ENCODE assay signal across 2 cellular contexts in the genomic region with DNA sequence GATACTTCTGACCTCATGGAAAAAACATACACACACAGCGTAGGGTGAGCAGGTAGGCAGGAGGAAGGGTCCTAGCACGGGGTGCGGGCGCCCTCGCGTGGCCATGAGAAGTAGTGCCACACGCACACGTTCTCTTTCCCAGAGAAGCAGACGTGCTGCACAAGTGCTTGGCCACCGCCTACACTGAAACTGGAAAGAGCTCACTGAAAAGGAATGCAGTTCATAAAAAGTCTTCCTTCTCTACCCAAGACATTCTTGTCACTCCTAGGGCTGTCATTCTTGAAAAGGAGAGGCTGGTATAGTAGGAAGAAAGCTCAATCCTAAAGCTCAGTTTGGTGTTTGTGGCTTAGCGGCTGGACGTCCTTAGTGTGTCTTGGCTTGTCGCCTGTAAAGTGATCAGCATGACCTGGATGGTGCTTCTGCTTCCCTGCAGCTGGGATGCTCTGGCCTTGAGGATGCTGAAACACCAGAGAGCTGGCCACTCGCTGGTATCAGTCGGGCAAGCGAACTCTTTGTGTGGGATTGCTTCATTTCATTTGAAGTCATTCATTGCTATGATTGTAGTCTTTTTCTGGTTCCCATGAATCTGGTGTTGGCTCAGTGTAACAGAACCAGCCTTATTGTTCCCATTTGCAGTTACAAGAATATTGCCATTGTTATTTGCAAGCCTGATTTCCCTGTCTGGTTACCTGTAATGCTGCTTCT.
TF ChIP-seq lines count a peak whose summit lies in the region.

No MANE protein-coding gene starts in this region.

TF ChIP-seq in GM23338, 12 proteins besides CTCF, POLR2A, EP300 and RAD21 (continued from another document):
- peak; percentile 41 for TF ChIP-seq CREB1 (CRISPR knock-in tag; IDR thresholded peaks at IDR 0.05; ENCODE audit: low read depth)
- TF ChIP-seq, protein P1, sequence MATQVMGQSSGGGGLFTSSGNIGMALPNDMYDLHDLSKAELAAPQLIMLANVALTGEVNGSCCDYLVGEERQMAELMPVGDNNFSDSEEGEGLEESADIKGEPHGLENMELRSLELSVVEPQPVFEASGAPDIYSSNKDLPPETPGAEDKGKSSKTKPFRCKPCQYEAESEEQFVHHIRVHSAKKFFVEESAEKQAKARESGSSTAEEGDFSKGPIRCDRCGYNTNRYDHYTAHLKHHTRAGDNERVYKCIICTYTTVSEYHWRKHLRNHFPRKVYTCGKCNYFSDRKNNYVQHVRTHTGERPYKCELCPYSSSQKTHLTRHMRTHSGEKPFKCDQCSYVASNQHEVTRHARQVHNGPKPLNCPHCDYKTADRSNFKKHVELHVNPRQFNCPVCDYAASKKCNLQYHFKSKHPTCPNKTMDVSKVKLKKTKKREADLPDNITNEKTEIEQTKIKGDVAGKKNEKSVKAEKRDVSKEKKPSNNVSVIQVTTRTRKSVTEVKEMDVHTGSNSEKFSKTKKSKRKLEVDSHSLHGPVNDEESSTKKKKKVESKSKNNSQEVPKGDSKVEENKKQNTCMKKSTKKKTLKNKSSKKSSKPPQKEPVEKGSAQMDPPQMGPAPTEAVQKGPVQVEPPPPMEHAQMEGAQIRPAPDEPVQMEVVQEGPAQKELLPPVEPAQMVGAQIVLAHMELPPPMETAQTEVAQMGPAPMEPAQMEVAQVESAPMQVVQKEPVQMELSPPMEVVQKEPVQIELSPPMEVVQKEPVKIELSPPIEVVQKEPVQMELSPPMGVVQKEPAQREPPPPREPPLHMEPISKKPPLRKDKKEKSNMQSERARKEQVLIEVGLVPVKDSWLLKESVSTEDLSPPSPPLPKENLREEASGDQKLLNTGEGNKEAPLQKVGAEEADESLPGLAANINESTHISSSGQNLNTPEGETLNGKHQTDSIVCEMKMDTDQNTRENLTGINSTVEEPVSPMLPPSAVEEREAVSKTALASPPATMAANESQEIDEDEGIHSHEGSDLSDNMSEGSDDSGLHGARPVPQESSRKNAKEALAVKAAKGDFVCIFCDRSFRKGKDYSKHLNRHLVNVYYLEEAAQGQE (IDR thresholded peaks at IDR 0.05; ENCODE audit: unreplicated experiment): no peak
TF ChIP-seq in GM23338: peak in this region for 1.

TF ChIP-seq in H1, 55 proteins besides CTCF, POLR2A, EP300 and RAD21 (continued from another document):
- TF ChIP-seq JUND (IDR thresholded peaks at IDR 0.05; ENCODE audit: low read length) (0 out of 2 replicates have a peak, but pooled peaks have one; percentile 16), CHD2 (IDR thresholded peaks at IDR 0.05; ENCODE audit: low read length) (0 out of 2 replicates have a peak, but pooled peaks have one; percentile 23), SIX5 (IDR thresholded peaks at IDR 0.05; ENCODE audit: low read depth, low read length) (no peak)
- TF ChIP-seq, protein P2, sequence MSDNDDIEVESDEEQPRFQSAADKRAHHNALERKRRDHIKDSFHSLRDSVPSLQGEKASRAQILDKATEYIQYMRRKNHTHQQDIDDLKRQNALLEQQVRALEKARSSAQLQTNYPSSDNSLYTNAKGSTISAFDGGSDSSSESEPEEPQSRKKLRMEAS (IDR thresholded peaks at IDR 0.05): peak; percentile 55; the same call in 1 of the 2 replicates
